Comparison of ENCODE assay signal across 33 cellular contexts in the genomic region with DNA sequence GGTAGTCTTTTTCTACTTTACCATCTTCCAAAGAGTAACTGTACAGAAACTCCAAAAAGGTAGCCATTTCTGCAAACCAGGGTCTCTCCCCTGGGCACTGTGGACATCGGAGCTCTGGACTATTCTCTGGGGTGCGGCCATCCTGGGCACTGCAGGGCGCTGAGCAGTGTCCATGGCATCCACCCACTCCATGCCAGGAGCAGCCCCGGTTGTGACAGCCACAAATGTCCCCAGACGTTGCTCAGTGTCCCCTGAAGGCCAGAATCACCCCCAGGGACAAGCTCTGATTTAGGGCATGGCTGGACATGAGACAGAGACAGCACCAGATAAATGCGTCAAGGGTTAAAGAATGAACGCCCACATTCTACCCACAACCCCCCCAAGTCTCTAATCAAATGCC. TPM values are rescaled to one million over a fixed set of nuclear protein-coding genes. Genes with fewer than 3 reads are reported as not detected.
A peak's percentile ranks its signal among the peaks of the same experiment; 100 is the strongest.
DNase-seq lines count a peak whose midpoint lies in the region; ATAC-seq, FAIRE-seq and TF ChIP-seq lines count a peak whose summit lies in the region.
"Had no signal": no experiment of that assay in that cellular context is flagged by ENCODE, and none has a peak within 500 bp of the region (broad histone marks: within the 10 kb centered on the region; RNA-seq: fewer than 3 reads in every experiment).

No MANE protein-coding gene starts in this region.

- no peak overlapping the region for H3K14ac ChIP-seq in IMR-90 (replicated peaks; ENCODE audit: low read depth, low read length)

- peak overlapping the region; percentile 55 for H2AK9ac ChIP-seq in IMR-90 (replicated peaks; ENCODE audit: low read depth, low read length, poor library complexity)

- no peak for FAIRE-seq in D721Med (lab: Jason Lieb, UNC)
- FAIRE-seq: bronchial epithelial cell, RCC 7860 had no signal

- TF ChIP-seq RAD21 in IMR-90 (IDR thresholded peaks at IDR 0.05; ENCODE audit: low read length): no peak

- no TSS peak for BruUV-seq in IMR-90 (replicated peaks; lab: Mats Ljungman, UMichigan)

- intact Hi-C loops in IMR-90 (cut with micrococcal nuclease): no loop called here

- H3K36me3 ChIP-seq in IMR-90 (ENCODE audit: control insufficient read depth, insufficient read depth, low read length): no peaks in the 10 kb centered on the region
- H3K36me3 ChIP-seq: colonic mucosa, ovary, SJCRH30, WERI-Rb-1 had no signal

- DNase-seq in IMR-90 (no peak), caudate nucleus (lab: John Stamatoyannopoulos, UW) (peak in 2 of 61 donors; percentile 28 to 34), superior temporal gyrus (ENCODE audit: extremely low spot score) (peak; percentile 39), D721Med (ENCODE audit: insufficient read length, low spot score) (no peak), NCI-H345 (lab: John Stamatoyannopoulos, UW) (no peak)
- DNase-seq in effector CD4-positive, alpha-beta T cell: no peak
- DNase-seq: activated CD4-positive, alpha-beta T cell treated with anti-CD3 and anti-CD28 coated beads for 48 hours; activated naive CD4-positive, alpha-beta T cell treated with anti-CD3 and anti-CD28 coated beads, Interleukin-2, amount 50 U/mL, for 16 hours; amniotic stem cell; colonic mucosa; COR-L47; DMS53; effector memory CD8-positive, alpha-beta T cell; HCEC 1CT; islet precursor cell; NCI-H2107; NCI-H446 treated with DMSO at 0.1 percent for 48 hours; NCI-H774; ovary; SJCRH30; stimulated activated naive CD4-positive, alpha-beta T cell; T1000; testis; WERI-Rb-1 had no signal

- no peak overlapping the region for H4K8ac ChIP-seq in IMR-90 (ENCODE audit: low read depth in 2 of 2, low read length in 2 of 2)

- H3K18ac ChIP-seq in IMR-90 (ENCODE audit: low read depth, low read length): no peak overlapping the region

- no peak overlapping the region for H2AFZ ChIP-seq in IMR-90 (replicated peaks; ENCODE audit: low read length, poor library complexity)

- no peaks in the 10 kb centered on the region for H3K4me1 ChIP-seq in IMR-90 (ENCODE audit: control insufficient read depth, insufficient read depth, low read length)
- H3K4me1 ChIP-seq: colonic mucosa, SJCRH30 had no signal

- H3K56ac ChIP-seq in IMR-90 (ENCODE audit: extremely low read depth, insufficient read depth, low read length): no peak overlapping the region

- CTCF ChIA-PET in IMR-90 (lab: Yijun Ruan, JAX): no interaction called here

- no peaks in the 10 kb centered on the region; the same call in 1 of the 2 replicates for H4K20me1 ChIP-seq in IMR-90 (ENCODE audit: insufficient read depth, low read length)

- no peak for ATAC-seq in IMR-90 (ENCODE audit: low read depth)
- ATAC-seq: activated T-helper 17 cell treated with anti-CD3 and anti-CD28 coated beads, Interleukin-2, amount 50 U/mL, for 72 hours; effector memory CD8-positive, alpha-beta T cell; natural killer cell treated with Interleukin-12 subunit alpha and Interleukin-12 subunit beta and Interleukin-15 and Interleukin-18, amount 100 ng/mL, for 72 hours had no signal

- no peak overlapping the region for H3K9ac ChIP-seq in IMR-90 (ENCODE audit: low read depth, low read length)

- H2BK5ac ChIP-seq in IMR-90 (ENCODE audit: low read depth, low read length, poor library complexity, severe bottlenecking): no peak overlapping the region

- H3K23ac ChIP-seq in IMR-90 (ENCODE audit: low read depth, low read length): no peak overlapping the region

- H2BK15ac ChIP-seq in IMR-90 (ENCODE audit: low read depth, low read length): no peak overlapping the region

- no peak for TF ChIP-seq CTCF in IMR-90 (conservative IDR thresholded peaks at IDR 0.05; ENCODE audit: low read depth, low read length)
- TF ChIP-seq CTCF in D721Med (IDR thresholded peaks at IDR 0.05; ENCODE audit: insufficient read depth, missing control alignments): no peak

- dilution Hi-C loops in IMR-90 (cut with HindIII; ENCODE audit: low sequenced_read_pairs, unreplicated experiment): no loop called here

- in situ Hi-C loops in IMR-90 (cut with MboI; ENCODE audit: low sequenced_read_pairs): no loop called here

- POLR2A ChIA-PET in IMR-90 (lab: Charles Lee; ENCODE audit: unreplicated experiment): no interaction called here

- H3K4me3 ChIP-seq in IMR-90 (ENCODE audit: insufficient read depth, low read depth, low read length): no peak overlapping the region
- H3K4me3 ChIP-seq: colonic mucosa, ovary, SJCRH30, testis had no signal

- H3K79me1 ChIP-seq in IMR-90 (ENCODE audit: low read depth in 1 of 2, low read length in 2 of 2): no peaks in the 10 kb centered on the region

- 69% methylated on average over 3 of the region's 7 CpGs; no CpG with 5 or more reads in 1 of the 2 experiments for WGBS in IMR-90 (ENCODE audit: extremely low coverage in 2 of 2, insufficient read length in 1 of 2), 2 experiments

- H3K27ac ChIP-seq in IMR-90 (ENCODE audit: insufficient read depth, low read length) (no peak overlapping the region), caudate nucleus (ENCODE audit: low read depth, low read length) (peak overlapping the region; percentile 96), layer of hippocampus (ENCODE audit: low read depth, low read length) (peak overlapping the region; percentile 97)
- H3K27ac ChIP-seq: C4-2B, colonic mucosa, SJCRH30, WERI-Rb-1 had no signal

- no peak overlapping the region for H2BK120ac ChIP-seq in IMR-90 (ENCODE audit: low read depth, low read length)

- peaks cover 25% of the 10 kb centered on the region for H3K27me3 ChIP-seq in IMR-90 (ENCODE audit: control insufficient read depth, insufficient read depth, low read length)
- no peaks in the 10 kb centered on the region for H3K27me3 ChIP-seq in layer of hippocampus (ENCODE audit: control insufficient read depth, insufficient read depth, low read length)
- H3K27me3 ChIP-seq: colonic mucosa, ovary, SJCRH30, testis had no signal

- H3K9me3 ChIP-seq in IMR-90 (ENCODE audit: control insufficient read depth, insufficient read depth, low read length): no peaks in the 10 kb centered on the region
- H3K9me3 ChIP-seq: colonic mucosa, ovary, SJCRH30, testis had no signal

- no peak overlapping the region for H4K5ac ChIP-seq in IMR-90 (ENCODE audit: low read depth, low read length)

- no peak overlapping the region for H4K91ac ChIP-seq in IMR-90 (ENCODE audit: insufficient read depth, low read depth, low read length)

- H3K4ac ChIP-seq in IMR-90 (ENCODE audit: low read depth, low read length): no peak overlapping the region

- H3K9me1 ChIP-seq in IMR-90 (ENCODE audit: insufficient read depth, low read length): no peaks in the 10 kb centered on the region

- H2BK20ac ChIP-seq in IMR-90 (ENCODE audit: low read depth, low read length): no peak overlapping the region

- H3K4me2 ChIP-seq in IMR-90 (ENCODE audit: low read depth, low read length): no peak overlapping the region

- no peak for TF ChIP-seq POLR2A in IMR-90 (IDR thresholded peaks at IDR 0.05; ENCODE audit: low read depth, low read length)

- H2AK5ac ChIP-seq in IMR-90 (ENCODE audit: low read depth, low read length): no peak overlapping the region

TF ChIP-seq in IMR-90, 13 proteins besides CTCF, POLR2A, EP300 and RAD21:
- TF ChIP-seq NFE2L2 (IDR thresholded peaks at IDR 0.05; ENCODE audit: low read depth, low read length): no peak
- no peak for TF ChIP-seq SMC3 (IDR thresholded peaks at IDR 0.05; ENCODE audit: low read depth, low read length)
- no peak for TF ChIP-seq CEBPB (IDR thresholded peaks at IDR 0.05; ENCODE audit: low read depth, low read length)
- TF ChIP-seq FOS (IDR thresholded peaks at IDR 0.05; ENCODE audit: low read depth, low read length): no peak
- no peak for TF ChIP-seq CHD1 (IDR thresholded peaks at IDR 0.05; ENCODE audit: low read depth, low read length)
- TF ChIP-seq, protein P1, sequence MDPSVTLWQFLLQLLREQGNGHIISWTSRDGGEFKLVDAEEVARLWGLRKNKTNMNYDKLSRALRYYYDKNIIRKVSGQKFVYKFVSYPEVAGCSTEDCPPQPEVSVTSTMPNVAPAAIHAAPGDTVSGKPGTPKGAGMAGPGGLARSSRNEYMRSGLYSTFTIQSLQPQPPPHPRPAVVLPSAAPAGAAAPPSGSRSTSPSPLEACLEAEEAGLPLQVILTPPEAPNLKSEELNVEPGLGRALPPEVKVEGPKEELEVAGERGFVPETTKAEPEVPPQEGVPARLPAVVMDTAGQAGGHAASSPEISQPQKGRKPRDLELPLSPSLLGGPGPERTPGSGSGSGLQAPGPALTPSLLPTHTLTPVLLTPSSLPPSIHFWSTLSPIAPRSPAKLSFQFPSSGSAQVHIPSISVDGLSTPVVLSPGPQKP (IDR thresholded peaks at IDR 0.05; ENCODE audit: borderline replicate concordance, low read depth, low read length): no peak
- TF ChIP-seq MXI1 (IDR thresholded peaks at IDR 0.05; ENCODE audit: borderline replicate concordance, low read depth, low read length): no peak
- no peak for TF ChIP-seq MAFK (IDR thresholded peaks at IDR 0.05; ENCODE audit: low read depth, low read length)
- no peak for TF ChIP-seq RCOR1 (IDR thresholded peaks at IDR 0.05; ENCODE audit: insufficient replicate concordance, low read length)
- TF ChIP-seq RFX5 (IDR thresholded peaks at IDR 0.05; ENCODE audit: low read depth, low read length): no peak
- TF ChIP-seq MAZ (IDR thresholded peaks at IDR 0.05; ENCODE audit: borderline replicate concordance, low read depth, low read length): no peak
- TF ChIP-seq BHLHE40 (IDR thresholded peaks at IDR 0.05; ENCODE audit: low read depth, low read length): no peak
- TF ChIP-seq, protein P2, sequence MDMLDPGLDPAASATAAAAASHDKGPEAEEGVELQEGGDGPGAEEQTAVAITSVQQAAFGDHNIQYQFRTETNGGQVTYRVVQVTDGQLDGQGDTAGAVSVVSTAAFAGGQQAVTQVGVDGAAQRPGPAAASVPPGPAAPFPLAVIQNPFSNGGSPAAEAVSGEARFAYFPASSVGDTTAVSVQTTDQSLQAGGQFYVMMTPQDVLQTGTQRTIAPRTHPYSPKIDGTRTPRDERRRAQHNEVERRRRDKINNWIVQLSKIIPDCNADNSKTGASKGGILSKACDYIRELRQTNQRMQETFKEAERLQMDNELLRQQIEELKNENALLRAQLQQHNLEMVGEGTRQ (IDR thresholded peaks at IDR 0.05; ENCODE audit: low read depth, low read length): no peak

RNA-seq across cellular contexts. Expression of a gene that starts 9.0 kb away (rescaled TPM):
- total RNA-seq in IMR-90 (2012; rRNA removed): under 0.01 TPM in 2 replicates
- 0.19 and 0.21 TPM in 2 replicates for polyA plus RNA-seq in IMR-90 (2012; rRNA removed)
- 0.29 and 0.43 TPM in 2 replicates for polyA plus RNA-seq in IMR-90 (2012; cell fraction: cytosol; rRNA removed)
- 0.37 and 0.46 TPM in 2 replicates for polyA plus RNA-seq in IMR-90 (2012; cell fraction: nucleus; rRNA removed; ENCODE audit: low replicate concordance)
- total RNA-seq: fibroblast of villous mesenchyme, LHCN-M2, SJCRH30 had no signal

RNA-seq across cellular contexts. Expression of a gene that starts 27.7 kb away (rescaled TPM):
- total RNA-seq in IMR-90 (2012; rRNA removed): 1.4 and 2.5 TPM in 2 replicates
- polyA plus RNA-seq in IMR-90 (2012; rRNA removed): 10.3 and 14.0 TPM in 2 replicates
- 5.3 and 12.6 TPM in 2 replicates for polyA plus RNA-seq in IMR-90 (2012; cell fraction: cytosol; rRNA removed)
- polyA plus RNA-seq in IMR-90 (2012; cell fraction: nucleus; rRNA removed; ENCODE audit: low replicate concordance): 9.8 and 18.4 TPM in 2 replicates
- total RNA-seq: epithelial cell of proximal tubule; natural killer cell treated with Interleukin-12 subunit alpha and Interleukin-12 subunit beta and Interleukin-15 and Interleukin-18, amount 100 ng/mL, for 72 hours; SJCRH30 had no signal

RNA-seq across cellular contexts. Expression of a gene that starts 46.3 kb away (rescaled TPM):
- total RNA-seq in IMR-90 (2012; rRNA removed): 12.4 and 12.8 TPM in 2 replicates
- 38.2 and 45.1 TPM in 2 replicates for polyA plus RNA-seq in IMR-90 (2012; rRNA removed)
- 47.7 and 51.5 TPM in 2 replicates for polyA plus RNA-seq in IMR-90 (2012; cell fraction: cytosol; rRNA removed)
- polyA plus RNA-seq in IMR-90 (2012; cell fraction: nucleus; rRNA removed; ENCODE audit: low replicate concordance): 12.3 and 24.3 TPM in 2 replicates
